1 cellular context compared by ENCODE assay signal in genomic region chr2:10832228-10832936, GRCh38.
TF ChIP-seq lines count a peak whose summit lies in the region.

No MANE protein-coding gene starts in this region.

TF ChIP-seq in HepG2, 621 proteins besides CTCF, POLR2A, EP300 and RAD21 (continued from another document):
- TF ChIP-seq ELK4 (CRISPR knock-in tag; IDR thresholded peaks at IDR 0.05; ENCODE audit: borderline replicate concordance) = no peak
- TF ChIP-seq TFAP4 (IDR thresholded peaks at IDR 0.05; ENCODE audit: borderline replicate concordance, low read depth) = 0 out of 2 replicates have a peak, but pooled peaks have one; percentile 9
- peak; percentile 34; the same call in 1 of the 2 replicates for TF ChIP-seq MAZ (IDR thresholded peaks at IDR 0.05; ENCODE audit: borderline replicate concordance, low read depth, low read length)
- no peak for TF ChIP-seq MAZ (CRISPR knock-in tag; IDR thresholded peaks at IDR 0.05; ENCODE audit: low read depth)
